8 cellular contexts compared by ENCODE assay signal in the genomic region with DNA sequence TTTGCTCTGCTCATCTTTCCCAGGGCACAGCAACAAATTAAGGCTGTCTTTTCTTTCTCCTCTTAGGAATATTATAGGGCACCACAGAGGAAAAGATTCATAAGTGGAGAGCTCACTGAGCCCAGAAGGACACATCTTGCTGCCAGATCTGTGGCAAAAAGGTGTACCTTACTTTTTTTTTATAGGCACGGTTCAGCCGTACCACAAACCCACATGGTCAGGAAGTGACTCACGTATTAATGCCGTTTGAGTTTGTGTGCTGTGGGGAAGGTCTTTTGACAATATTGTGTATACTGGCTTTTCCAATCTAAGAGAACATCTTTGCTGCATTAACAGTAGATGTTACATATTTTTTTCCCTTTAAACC. TPM values are rescaled to one million over a fixed set of nuclear protein-coding genes. Genes with fewer than 3 reads are reported as not detected.
DNase-seq lines count a peak whose midpoint lies in the region; ATAC-seq and TF ChIP-seq lines count a peak whose summit lies in the region.

No MANE protein-coding gene starts in this region.

- DNase-seq in ELR (ENCODE audit: low read depth) (peak; percentile 86), HL-60 (ENCODE audit: low read depth in 1 of 2, low spot score in 1 of 2) (peak; percentile 58 to 67), T-helper 22 cell (ENCODE audit: low read depth) (peak; percentile 65), dermis blood vessel endothelial cell (peak; percentile 76), skeletal muscle cell (ENCODE audit: low read depth) (peak; percentile 19), anterior cingulate cortex (lab: John Stamatoyannopoulos, UW) (no peak), occipital lobe (lab: John Stamatoyannopoulos, UW) (no peak)

- peak overlapping the region; percentile 70 for H3K27ac ChIP-seq in HL-60 (replicated peaks)

- TF ChIP-seq CTCF in HL-60 (IDR thresholded peaks at IDR 0.05; ENCODE audit: insufficient read depth, low read length), result no peak

- peak; percentile 44 for ATAC-seq in GM21390 (IDR thresholded peaks at IDR 0.05; ENCODE audit: unreplicated experiment)

- H3K4me3 ChIP-seq in HL-60 (replicated peaks; ENCODE audit: insufficient read depth, low read length) (no peak overlapping the region), skeletal muscle cell (ENCODE audit: low read depth, low read length) (no peak overlapping the region)

- no peaks in the 10 kb centered on the region for H3K27me3 ChIP-seq in HL-60 (ENCODE audit: insufficient read depth, poor library complexity, severe bottlenecking)

RNA-seq across cellular contexts. Expression of a gene that starts 28.4 kb away (rescaled TPM):
- 12.4 and 19.4 TPM in 2 replicates for total RNA-seq in dermis blood vessel endothelial cell
- total RNA-seq in occipital lobe, result 12.8 TPM

RNA-seq across cellular contexts. Expression of a gene that starts 29.8 kb away (rescaled TPM):
- total RNA-seq in dermis blood vessel endothelial cell, result 9.9 and 11.3 TPM in 2 replicates
- total RNA-seq in occipital lobe, result 37.0 TPM

Comparison
In these comparisons a context has a peak if more than half of its experiments do, and no peak if none do; other contexts are left out.
1. DNase-seq: peak in ELR (single experiment), HL-60 (2 of 2), T-helper 22 cell (single experiment), dermis blood vessel endothelial cell (single experiment) and skeletal muscle cell (single experiment); none in anterior cingulate cortex (0 of 58) and occipital lobe (single experiment).